In the genomic region with DNA sequence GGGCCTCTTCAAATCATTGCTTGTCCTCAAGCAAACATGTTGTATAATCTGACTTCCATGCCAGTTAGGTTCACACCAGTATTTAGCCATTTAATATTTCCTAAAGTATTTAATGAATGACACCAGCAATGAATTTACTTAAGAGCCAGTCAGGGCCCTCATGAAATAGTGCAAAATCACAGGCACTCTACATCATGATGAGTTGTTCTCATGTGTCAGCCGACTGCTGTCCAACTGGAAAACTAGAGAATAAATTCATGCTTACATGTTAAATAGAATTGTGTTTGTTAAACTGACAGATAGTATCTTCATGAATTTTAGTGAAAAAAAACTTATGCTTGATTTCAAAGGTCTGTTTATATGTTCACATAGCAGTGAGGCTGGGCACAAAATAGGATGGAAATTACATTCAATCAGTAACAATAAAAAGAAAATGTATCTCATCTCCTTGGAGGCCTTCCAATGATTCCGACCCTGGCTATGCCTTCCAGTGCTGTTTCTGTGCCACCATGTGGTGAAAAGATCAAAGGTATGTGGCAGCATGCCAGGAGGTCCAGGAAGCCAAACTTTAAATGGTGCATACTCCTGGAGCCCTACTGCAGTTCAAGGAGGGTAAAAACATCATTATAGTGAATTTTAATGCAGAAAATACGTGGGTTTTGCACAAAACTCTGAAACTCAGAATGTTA, we compare ENCODE assay signal across 13 cellular contexts. TPM values are rescaled to one million over a fixed set of nuclear protein-coding genes. Genes with fewer than 3 reads are reported as not detected.
DNase-seq lines count a peak whose midpoint lies in the region; ATAC-seq and TF ChIP-seq lines count a peak whose summit lies in the region.
"Had no signal": no experiment of that assay in that cellular context is flagged by ENCODE, and none has a peak within 500 bp of the region (broad histone marks: within the 10 kb centered on the region; RNA-seq: fewer than 3 reads in every experiment).

No MANE protein-coding gene starts in this region.

- no peak for ATAC-seq in activated CD4-positive, alpha-beta T cell treated with anti-CD3 and anti-CD28 coated beads for 36 hours
- no peak for ATAC-seq in HG03025 (IDR thresholded peaks at IDR 0.05; ENCODE audit: low FRiP score, unreplicated experiment)

- H3K9me3 Mint-ChIP-seq in activated CD4-positive, alpha-beta T cell treated with anti-CD3 and anti-CD28 coated beads for 36 hours (ENCODE audit: low read depth): no peaks in the 10 kb centered on the region

- DNase-seq in A673 (ENCODE audit: low spot score) (peak; percentile 71), LHCN-M2 (ENCODE audit: low read depth) (peak; percentile 76), SW480 (ENCODE audit: low spot score) (peak; percentile 28), kidney epithelial cell (ENCODE audit: low read depth) (no peak)
- DNase-seq in activated CD8-positive, alpha-beta memory T cell treated with anti-CD3 and anti-CD28 coated beads, Interleukin-2, amount 50 U/mL, for 4 hours: no peak
- no peak for DNase-seq in activated naive CD4-positive, alpha-beta T cell treated with anti-CD3 and anti-CD28 coated beads, Interleukin-2, amount 50 U/mL, for 16 hours
- DNase-seq in activated CD4-positive, alpha-beta T cell treated with anti-CD3 and anti-CD28 coated beads for 36 hours: no peak
- DNase-seq: activated gamma-delta T cell; C1 segment of cervical spinal cord; erythroblast; stimulated activated CD4-positive, alpha-beta T cell treated with anti-CD3 and anti-CD28 coated beads, Interleukin-2, amount 100 ng/mL, for 48 hours had no signal

- no peak overlapping the region for H3K27ac ChIP-seq in A673 (ENCODE audit: low read depth, low read length, poor library complexity, severe bottlenecking)
- H3K27ac ChIP-seq: uterus had no signal

- CTCF ChIA-PET in A673 (lab: Charles Lee): no interaction called here
- CTCF ChIA-PET in activated CD4-positive, alpha-beta T cell treated with anti-CD3 and anti-CD28 coated beads for 36 hours (lab: Charles Lee): no interaction called here

- no peaks in the 10 kb centered on the region for H3K27me3 Mint-ChIP-seq in activated CD4-positive, alpha-beta T cell treated with anti-CD3 and anti-CD28 coated beads for 36 hours

- no peak overlapping the region for H3K27ac Mint-ChIP-seq in activated CD4-positive, alpha-beta T cell treated with anti-CD3 and anti-CD28 coated beads for 36 hours

- POLR2A ChIA-PET in A673 (lab: Charles Lee; ENCODE audit: low non-redundant PET): no interaction called here
- POLR2A ChIA-PET in activated CD4-positive, alpha-beta T cell treated with anti-CD3 and anti-CD28 coated beads for 36 hours (lab: Charles Lee): no interaction called here

- TF ChIP-seq CTCF in A673 (conservative IDR thresholded peaks at IDR 0.05; ENCODE audit: low read depth, low read length): peak; percentile 30; the same call in 1 of the 2 replicates
- peak; percentile 12 for TF ChIP-seq CTCF in kidney epithelial cell (IDR thresholded peaks at IDR 0.05; ENCODE audit: insufficient read depth, low read length, poor library complexity, severe bottlenecking)

- peaks cover 46% of the 10 kb centered on the region for H3K36me3 Mint-ChIP-seq in activated CD4-positive, alpha-beta T cell treated with anti-CD3 and anti-CD28 coated beads for 36 hours (ENCODE audit: low read depth)

- intact Hi-C loops in A673 (cut with micrococcal nuclease; ENCODE audit: unreplicated experiment): no loop called here
- intact Hi-C loops in activated CD4-positive, alpha-beta T cell treated with anti-CD3 and anti-CD28 coated beads for 36 hours (cut with DNase I, micrococcal nuclease): no loop called here

- H3K36me3 ChIP-seq in A673 (ENCODE audit: insufficient read depth, low read length, poor library complexity, severe bottlenecking): peaks cover 4% of the 10 kb centered on the region
- H3K36me3 ChIP-seq in kidney epithelial cell (ENCODE audit: control insufficient read depth, insufficient read depth, low read length): peaks cover 1% of the 10 kb centered on the region
- H3K36me3 ChIP-seq: uterus had no signal

- no peaks in the 10 kb centered on the region for H3K9me3 ChIP-seq in A673 (ENCODE audit: low read depth, low read length, poor library complexity, severe bottlenecking)
- H3K9me3 ChIP-seq: uterus had no signal

- H3K4me3 ChIP-seq in A673 (ENCODE audit: low read depth, low read length, poor library complexity, severe bottlenecking): no peak overlapping the region
- no peak overlapping the region for H3K4me3 ChIP-seq in kidney epithelial cell (ENCODE audit: low read depth, low read length)
- H3K4me3 ChIP-seq: uterus had no signal

- H3K4me1 Mint-ChIP-seq in activated CD4-positive, alpha-beta T cell treated with anti-CD3 and anti-CD28 coated beads for 36 hours: peaks cover 6% of the 10 kb centered on the region

- H3K27me3 ChIP-seq in A673 (replicated peaks; ENCODE audit: insufficient read depth, low read depth, low read length, poor library complexity) (no peaks in the 10 kb centered on the region), kidney epithelial cell (ENCODE audit: control insufficient read depth, insufficient read depth, low read length) (no peaks in the 10 kb centered on the region)
- H3K27me3 ChIP-seq: uterus had no signal

- no peak overlapping the region for H3K4me3 Mint-ChIP-seq in activated CD4-positive, alpha-beta T cell treated with anti-CD3 and anti-CD28 coated beads for 36 hours

- BruUV-seq in A673 (replicated peaks; lab: Mats Ljungman, UMichigan): no TSS peak

- H3K4me1 ChIP-seq in A673 (ENCODE audit: insufficient read depth, low read length, poor library complexity, severe bottlenecking): no peaks in the 10 kb centered on the region

RNA-seq across cellular contexts. Expression of a gene that starts 45.2 kb away (rescaled TPM):
- 86.4 and 116 TPM in 2 replicates for total RNA-seq in A673 (2021)
- 27.6 and 32.5 TPM in 2 replicates for total RNA-seq in LHCN-M2 (2014; rRNA removed)
- 20.7 TPM for polyA plus RNA-seq in LHCN-M2 (2012)
- total RNA-seq in kidney epithelial cell: 84.8 and 109 TPM in 2 replicates
- total RNA-seq in activated CD4-positive, alpha-beta T cell treated with anti-CD3 and anti-CD28 coated beads for 36 hours: 10 to 100 TPM; 53.1 to 59.4 TPM

Comparison
In these comparisons a context has a peak if more than half of its experiments do, and no peak if none do; other contexts are left out.
1. DNase-seq: peak in A673 (single experiment), LHCN-M2 (single experiment) and SW480 (single experiment); none in kidney epithelial cell (single experiment), activated CD8-positive, alpha-beta memory T cell treated with anti-CD3 and anti-CD28 coated beads, Interleukin-2, amount 50 U/mL, for 4 hours (single experiment), activated naive CD4-positive, alpha-beta T cell treated with anti-CD3 and anti-CD28 coated beads, Interleukin-2, amount 50 U/mL, for 16 hours (single experiment) and activated CD4-positive, alpha-beta T cell treated with anti-CD3 and anti-CD28 coated beads for 36 hours (single experiment).